ENCODE assay signal across 23 cellular contexts in the genomic region with DNA sequence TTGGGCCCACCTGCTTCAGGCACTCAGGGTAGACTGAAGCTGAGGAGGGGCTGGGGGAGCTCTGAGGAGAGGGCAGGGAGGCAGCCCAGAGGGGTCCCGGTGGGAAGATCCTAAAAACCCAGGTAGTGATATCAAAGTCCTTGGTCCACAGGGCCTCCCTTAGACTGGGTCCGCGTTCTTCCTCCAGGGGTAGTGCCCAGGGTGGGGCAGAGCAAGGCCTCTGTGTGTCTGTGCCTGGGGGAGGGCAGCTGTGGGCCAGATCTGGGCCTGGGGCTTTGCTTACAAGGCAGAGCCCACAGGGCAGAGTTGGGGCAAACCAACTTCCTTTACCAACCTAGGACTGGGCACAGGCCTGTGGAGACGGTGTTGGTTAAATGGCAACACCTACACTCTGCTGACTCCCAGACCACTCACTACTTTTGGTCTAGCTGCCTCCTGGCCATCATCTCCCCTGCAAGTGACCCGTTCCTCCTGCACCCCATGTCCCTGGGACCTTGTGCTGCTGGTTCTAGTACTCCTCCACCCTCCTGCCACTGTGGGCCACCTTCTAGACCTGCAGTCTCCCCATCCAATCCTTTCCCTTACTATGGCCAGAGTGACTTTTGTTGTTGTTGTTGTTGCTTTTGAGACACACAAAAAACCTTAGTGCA. TPM values are rescaled to one million over a fixed set of nuclear protein-coding genes. Genes with fewer than 3 reads are reported as not detected.
DNase-seq lines count a peak whose midpoint lies in the region; ATAC-seq and TF ChIP-seq lines count a peak whose summit lies in the region.
"Had no signal": no experiment of that assay in that cellular context is flagged by ENCODE, and none has a peak within 500 bp of the region (broad histone marks: within the 10 kb centered on the region; RNA-seq: fewer than 3 reads in every experiment).

No MANE protein-coding gene starts in this region.

- no peaks in the 10 kb centered on the region for H3K79me2 ChIP-seq in PC-9 (ENCODE audit: low read depth)
- no peaks in the 10 kb centered on the region for H3K79me2 ChIP-seq in Karpas-422 (ENCODE audit: low read length)

- peaks cover 29% of the 10 kb centered on the region for H3K4me1 Mint-ChIP-seq in activated CD8-positive, alpha-beta memory T cell treated with anti-CD3 and anti-CD28 coated beads, Interleukin-2, amount 10 ng/mL, durations not matched to agents 7 days and 5 days
- peaks cover 76% of the 10 kb centered on the region for H3K4me1 Mint-ChIP-seq in dendritic cell treated with granulocyte-macrophage colony-stimulating factor and Interleukin-4, amounts not matched to agents 40 ng/mL and 50 ng/mL, for 4 days (ENCODE audit: low read depth)

- no peaks in the 10 kb centered on the region for H3K27me3 Mint-ChIP-seq in activated CD8-positive, alpha-beta memory T cell treated with anti-CD3 and anti-CD28 coated beads, Interleukin-2, amount 10 ng/mL, durations not matched to agents 7 days and 5 days
- no peaks in the 10 kb centered on the region for H3K27me3 Mint-ChIP-seq in dendritic cell treated with granulocyte-macrophage colony-stimulating factor and Interleukin-4, amounts not matched to agents 40 ng/mL and 50 ng/mL, for 4 days
- H3K27me3 Mint-ChIP-seq: activated naive CD8-positive, alpha-beta T cell; stimulated activated naive CD8-positive, alpha-beta T cell treated with anti-CD3 and anti-CD28 coated beads, Interleukin-15, Interleukin-2, amounts not matched to agents 100 ng/mL and 50 ng/mL, for 24 hours had no signal

- H2AFZ ChIP-seq in PC-9 (no peak overlapping the region), Karpas-422 (ENCODE audit: low read length) (no peak overlapping the region)

- H3K27ac ChIP-seq in neutrophil = peak overlapping the region; percentile 98
- H3K27ac ChIP-seq in PC-9 = no peak overlapping the region
- H3K27ac ChIP-seq in Karpas-422 (ENCODE audit: low read length) = no peak overlapping the region
- H3K27ac ChIP-seq: breast epithelium, epithelial cell of prostate, right atrium auricular region, upper lobe of right lung, VCaP had no signal

- no peaks in the 10 kb centered on the region for H3K9me3 Mint-ChIP-seq in activated CD8-positive, alpha-beta memory T cell treated with anti-CD3 and anti-CD28 coated beads, Interleukin-2, amount 10 ng/mL, durations not matched to agents 7 days and 5 days (ENCODE audit: low read depth)
- H3K9me3 Mint-ChIP-seq in dendritic cell treated with granulocyte-macrophage colony-stimulating factor and Interleukin-4, amounts not matched to agents 40 ng/mL and 50 ng/mL, for 4 days = no peaks in the 10 kb centered on the region
- H3K9me3 Mint-ChIP-seq: CD14-positive monocyte; stimulated activated naive CD8-positive, alpha-beta T cell treated with anti-CD3 and anti-CD28 coated beads, Interleukin-15, Interleukin-2, amounts not matched to agents 100 ng/mL and 50 ng/mL, for 24 hours had no signal

- H3K4me2 ChIP-seq in PC-9 = no peak overlapping the region
- H3K4me2 ChIP-seq in Karpas-422 (ENCODE audit: low read depth, low read length, poor library complexity, severe bottlenecking) = no peak overlapping the region

- no peak for DNase-seq in activated CD8-positive, alpha-beta memory T cell treated with anti-CD3 and anti-CD28 coated beads, Interleukin-2, amount 10 ng/mL, durations not matched to agents 7 days and 5 days
- no peak for DNase-seq in activated CD8-positive, alpha-beta memory T cell treated with anti-CD3 and anti-CD28 coated beads, Interleukin-2, amount 50 U/mL, for 4 hours
- DNase-seq in A172 (ENCODE audit: low spot score) (no peak), PC-9 (no peak), Karpas-422 (no peak)
- DNase-seq: foreskin melanocyte, HCEC 1CT, mesendoderm, NCI-H2081 treated with DMSO at 0.1 percent for 48 hours, NCI-H524 treated with DMSO at 0.1 percent for 48 hours, upper lobe of right lung had no signal

- H3K27me3 ChIP-seq in neutrophil (no peaks in the 10 kb centered on the region), PC-9 (ENCODE audit: insufficient read depth, low read depth) (no peaks in the 10 kb centered on the region), Karpas-422 (ENCODE audit: low read length) (no peaks in the 10 kb centered on the region)
- H3K27me3 ChIP-seq: breast epithelium, right atrium auricular region, upper lobe of right lung had no signal

- H3K9me3 ChIP-seq in neutrophil = no peaks in the 10 kb centered on the region
- no peaks in the 10 kb centered on the region for H3K9me3 ChIP-seq in PC-9 (ENCODE audit: insufficient read depth, low read depth)
- no peaks in the 10 kb centered on the region for H3K9me3 ChIP-seq in Karpas-422 (ENCODE audit: low read length)
- H3K9me3 ChIP-seq: breast epithelium, right atrium auricular region, upper lobe of right lung had no signal

- intact Hi-C loops in dendritic cell treated with granulocyte-macrophage colony-stimulating factor and Interleukin-4, amounts not matched to agents 40 ng/mL and 50 ng/mL, for 4 days (cut with micrococcal nuclease) = no loop called here
- intact Hi-C loops in PC-9 (cut with micrococcal nuclease; ENCODE audit: unreplicated experiment) = loop anchor here (5.0 kb wide), 1 partner anchor 557 kb away; no protein-coding TSS in a partner anchor

- H3K4me3 Mint-ChIP-seq in activated CD8-positive, alpha-beta memory T cell treated with anti-CD3 and anti-CD28 coated beads, Interleukin-2, amount 10 ng/mL, durations not matched to agents 7 days and 5 days = no peak overlapping the region
- no peak overlapping the region for H3K4me3 Mint-ChIP-seq in dendritic cell treated with granulocyte-macrophage colony-stimulating factor and Interleukin-4, amounts not matched to agents 40 ng/mL and 50 ng/mL, for 4 days
- H3K4me3 Mint-ChIP-seq: activated naive CD8-positive, alpha-beta T cell; CD14-positive monocyte; stimulated activated naive CD8-positive, alpha-beta T cell treated with anti-CD3 and anti-CD28 coated beads, Interleukin-15, Interleukin-2, amounts not matched to agents 100 ng/mL and 50 ng/mL, for 24 hours had no signal

- peaks cover 20% of the 10 kb centered on the region for H3K36me3 Mint-ChIP-seq in activated CD8-positive, alpha-beta memory T cell treated with anti-CD3 and anti-CD28 coated beads, Interleukin-2, amount 10 ng/mL, durations not matched to agents 7 days and 5 days
- peaks cover 91% of the 10 kb centered on the region for H3K36me3 Mint-ChIP-seq in dendritic cell treated with granulocyte-macrophage colony-stimulating factor and Interleukin-4, amounts not matched to agents 40 ng/mL and 50 ng/mL, for 4 days (ENCODE audit: low read depth)
- H3K36me3 Mint-ChIP-seq: activated naive CD8-positive, alpha-beta T cell had no signal

- H3F3A ChIP-seq in PC-9 (ENCODE audit: insufficient read depth, low read depth) = peaks cover 6% of the 10 kb centered on the region; the same call in 1 of the 2 replicates

- H3K36me3 ChIP-seq in neutrophil (peaks cover 84% of the 10 kb centered on the region), PC-9 (ENCODE audit: low read depth) (no peaks in the 10 kb centered on the region), Karpas-422 (ENCODE audit: insufficient read depth, low read length) (peaks cover 12% of the 10 kb centered on the region; the same call in 1 of the 2 replicates)
- H3K36me3 ChIP-seq: breast epithelium had no signal

- no peak overlapping the region for H3K9ac ChIP-seq in Karpas-422 (ENCODE audit: low read length)

- no TSS peak for BruUV-seq in PC-9 (replicated peaks; lab: Mats Ljungman, UMichigan)

- H3K27ac Mint-ChIP-seq in activated CD8-positive, alpha-beta memory T cell treated with anti-CD3 and anti-CD28 coated beads, Interleukin-2, amount 10 ng/mL, durations not matched to agents 7 days and 5 days = peak overlapping the region; percentile 17
- H3K27ac Mint-ChIP-seq in dendritic cell treated with granulocyte-macrophage colony-stimulating factor and Interleukin-4, amounts not matched to agents 40 ng/mL and 50 ng/mL, for 4 days = peak overlapping the region; percentile 77
- H3K27ac Mint-ChIP-seq: activated naive CD8-positive, alpha-beta T cell; stimulated activated naive CD8-positive, alpha-beta T cell treated with anti-CD3 and anti-CD28 coated beads, Interleukin-15, Interleukin-2, amounts not matched to agents 100 ng/mL and 50 ng/mL, for 24 hours had no signal

- TF ChIP-seq POLR2A in GM18526 (IDR thresholded peaks at IDR 0.05; ENCODE audit: extremely low read depth, insufficient read length) = peak; percentile 12

- CTCF ChIA-PET in activated CD8-positive, alpha-beta memory T cell treated with anti-CD3 and anti-CD28 coated beads, Interleukin-2, amount 10 ng/mL, durations not matched to agents 7 days and 5 days (lab: Charles Lee) = interaction anchor here (1.9 to 3.4 kb wide), 3 partner anchors 8 to 348 kb away, joined by 8 to 58 read pairs (median 20); no protein-coding TSS in a partner anchor
- CTCF ChIA-PET in PC-9 (lab: Charles Lee) = no interaction called here

- POLR2A ChIA-PET in PC-9 (lab: Charles Lee; ENCODE audit: unreplicated experiment) = no interaction called here

- no peak for ATAC-seq in activated CD8-positive, alpha-beta memory T cell treated with anti-CD3 and anti-CD28 coated beads, Interleukin-2, amount 10 ng/mL, durations not matched to agents 7 days and 5 days
- ATAC-seq: K562, Right ventricle myocardium inferior, upper lobe of right lung had no signal

- H3K9me2 ChIP-seq in PC-9 (ENCODE audit: insufficient read depth) (no peaks in the 10 kb centered on the region), Karpas-422 (replicated peaks; ENCODE audit: insufficient read depth, low read length) (no peaks in the 10 kb centered on the region)

- H4K20me1 ChIP-seq in PC-9 (ENCODE audit: insufficient read depth) = no peaks in the 10 kb centered on the region
- H4K20me1 ChIP-seq in Karpas-422 (ENCODE audit: insufficient read depth, low read depth, low read length) = no peaks in the 10 kb centered on the region

- no peak for TF ChIP-seq CTCF in neutrophil (IDR thresholded peaks at IDR 0.05)
- no peak for TF ChIP-seq CTCF in PC-9 (conservative IDR thresholded peaks at IDR 0.05)

- H3K4me1 ChIP-seq in neutrophil (ENCODE audit: control insufficient read depth in 1 of 2, insufficient read depth in 1 of 2, low read depth in 1 of 2, low read length in 1 of 2) = peaks cover 30 to 45% of the 10 kb centered on the region in 2 experiments
- H3K4me1 ChIP-seq in PC-9 (replicated peaks; ENCODE audit: insufficient read depth) = 0 out of 2 replicates have a peak, but pooled peaks cover 4% of the 10 kb centered on the region
- no peaks in the 10 kb centered on the region for H3K4me1 ChIP-seq in Karpas-422 (ENCODE audit: low read length)

- H3K4me3 ChIP-seq in neutrophil (ENCODE audit: low read depth in 1 of 2, low read length in 1 of 2) = no peak overlapping the region
- no peak overlapping the region for H3K4me3 ChIP-seq in PC-9
- H3K4me3 ChIP-seq in Karpas-422 (ENCODE audit: low read length) = no peak overlapping the region
- H3K4me3 ChIP-seq: breast epithelium, K562, right atrium auricular region, upper lobe of right lung had no signal

RNA-seq across cellular contexts. Expression of a gene that starts 15.8 kb away (rescaled TPM):
- 100 to 1,000 TPM; 103 to 168 TPM for total RNA-seq in activated CD8-positive, alpha-beta memory T cell treated with anti-CD3 and anti-CD28 coated beads, Interleukin-2, amount 10 ng/mL, durations not matched to agents 7 days and 5 days
- 3.4 and 46.5 TPM in 2 replicates for total RNA-seq in A172 (2014; rRNA removed; shearing (Covaris generic))
- total RNA-seq in PC-9 (2021) = 17.5 and 24.0 TPM in 2 replicates
- 14.8 and 20.2 TPM in 2 replicates for total RNA-seq in Karpas-422 (2014; rRNA removed; shearing (Covaris generic); ENCODE audit: low replicate concordance)

RNA-seq across cellular contexts. Expression of a gene that starts 36.2 kb away (rescaled TPM):
- total RNA-seq in activated CD8-positive, alpha-beta memory T cell treated with anti-CD3 and anti-CD28 coated beads, Interleukin-2, amount 10 ng/mL, durations not matched to agents 7 days and 5 days = 10 to 100 TPM in 1 of 2 experiments, 1 to 10 TPM in 1; 8.4 to 18.4 TPM
- total RNA-seq in A172 (2014; rRNA removed; shearing (Covaris generic)) = 56.8 and 60.2 TPM in 2 replicates
- total RNA-seq in PC-9 (2021) = 145 and 184 TPM in 2 replicates
- total RNA-seq in Karpas-422 (2014; rRNA removed; shearing (Covaris generic); ENCODE audit: low replicate concordance) = 4.3 and 4.7 TPM in 2 replicates
